8 cellular contexts compared by ENCODE assay signal in genomic region chr17:67376892-67377726, GRCh38. TPM values are rescaled to one million over a fixed set of nuclear protein-coding genes. Genes with fewer than 3 reads are reported as not detected.
A peak's percentile ranks its signal among the peaks of the same experiment; 100 is the strongest.
DNase-seq lines count a peak whose midpoint lies in the region; ATAC-seq and TF ChIP-seq lines count a peak whose summit lies in the region.

Gene PITPNC1, plus strand, starts transcription at chr17:67377281.

- peaks cover 20% of the 10 kb centered on the region for H3K36me3 Mint-ChIP-seq in activated CD4-positive, alpha-beta T cell treated with anti-CD3 and anti-CD28 coated beads, Interleukin-2, amount 10 ng/mL, durations not matched to agents 7 days and 5 days (ENCODE audit: low read depth)

- peak; percentile 62 to 67 for DNase-seq in AML-193 (lab: John Stamatoyannopoulos, UW)
- DNase-seq in NCI-H69 (lab: John Stamatoyannopoulos, UW): peak; percentile 94
- peak; percentile 90 for DNase-seq in activated CD4-positive, alpha-beta T cell treated with anti-CD3 and anti-CD28 coated beads, Interleukin-2, amount 10 ng/mL, durations not matched to agents 7 days and 5 days
- peak; percentile 86 for DNase-seq in coronary artery (ENCODE audit: low spot score)
- DNase-seq in left lobe of liver (ENCODE audit: low spot score): peak; percentile 93
- DNase-seq in stimulated activated CD4-positive, alpha-beta T cell treated with anti-CD3 and anti-CD28 coated beads, Interleukin-2, amount 100 ng/mL, for 4 hours (ENCODE audit: low read depth): peak; percentile 73

- ATAC-seq in GM19043 (IDR thresholded peaks at IDR 0.05; ENCODE audit: low read depth, unreplicated experiment) (peak; percentile 65), HG03378 (IDR thresholded peaks at IDR 0.05; ENCODE audit: unreplicated experiment) (peak; percentile 66), left lobe of liver (peak; percentile 77)

- peak within 1 kb of the TSS; percentile 92 for H3K27ac Mint-ChIP-seq in activated CD4-positive, alpha-beta T cell treated with anti-CD3 and anti-CD28 coated beads, Interleukin-2, amount 10 ng/mL, durations not matched to agents 7 days and 5 days

- H3K27ac ChIP-seq in coronary artery: peak within 1 kb of the TSS; percentile 83 to 94

- H3K4me1 Mint-ChIP-seq in activated CD4-positive, alpha-beta T cell treated with anti-CD3 and anti-CD28 coated beads, Interleukin-2, amount 10 ng/mL, durations not matched to agents 7 days and 5 days: peaks cover 45% of the 10 kb centered on the region

- POLR2A ChIA-PET in activated CD4-positive, alpha-beta T cell treated with anti-CD3 and anti-CD28 coated beads, Interleukin-2, amount 10 ng/mL, durations not matched to agents 7 days and 5 days (lab: Charles Lee): interaction anchor here (0.6 kb wide), 1 partner anchor 12 kb away, joined by 3 read pairs; no protein-coding TSS in a partner anchor

- peak within 1 kb of the TSS; percentile 85 for H3K4me3 Mint-ChIP-seq in activated CD4-positive, alpha-beta T cell treated with anti-CD3 and anti-CD28 coated beads, Interleukin-2, amount 10 ng/mL, durations not matched to agents 7 days and 5 days

- peak within 1 kb of the TSS; percentile 88 for H3K4me3 ChIP-seq in coronary artery

- CTCF ChIA-PET in activated CD4-positive, alpha-beta T cell treated with anti-CD3 and anti-CD28 coated beads, Interleukin-2, amount 10 ng/mL, durations not matched to agents 7 days and 5 days (lab: Charles Lee): interaction anchor here (0.9 to 5.8 kb wide), 14 partner anchors 8 to 311 kb away, joined by 3 to 55 read pairs (median 7); partner anchors contain the start of gene PSMD12

- no peak for TF ChIP-seq CTCF in coronary artery (IDR thresholded peaks at IDR 0.05)

- H3K9me3 Mint-ChIP-seq in activated CD4-positive, alpha-beta T cell treated with anti-CD3 and anti-CD28 coated beads, Interleukin-2, amount 10 ng/mL, durations not matched to agents 7 days and 5 days: no peaks in the 10 kb centered on the region

- no peaks in the 10 kb centered on the region for H3K27me3 Mint-ChIP-seq in activated CD4-positive, alpha-beta T cell treated with anti-CD3 and anti-CD28 coated beads, Interleukin-2, amount 10 ng/mL, durations not matched to agents 7 days and 5 days

RNA-seq across cellular contexts. Expression of gene PITPNC1, which starts in this region (rescaled TPM):
- 10 to 100 TPM; 57.0 to 67.1 TPM for total RNA-seq in activated CD4-positive, alpha-beta T cell treated with anti-CD3 and anti-CD28 coated beads, Interleukin-2, amount 10 ng/mL, durations not matched to agents 7 days and 5 days
- 13.1 TPM for total RNA-seq in left lobe of liver

Comparison
In these comparisons a context has a peak if more than half of its experiments do, and no peak if none do; other contexts are left out.
1. Peak in every context shown above with its lines: DNase-seq, ATAC-seq, H3K4me3 ChIP-seq and H3K27ac ChIP-seq.